ENCODE assay signal across 12 cellular contexts in genomic region chr1:211378844-211379243, GRCh38. TPM values are rescaled to one million over a fixed set of nuclear protein-coding genes. Genes with fewer than 3 reads are reported as not detected.
DNase-seq lines count a peak whose midpoint lies in the region; ATAC-seq, FAIRE-seq and TF ChIP-seq lines count a peak whose summit lies in the region.
"Had no signal": no experiment of that assay in that cellular context is flagged by ENCODE, and none has a peak within 500 bp of the region (broad histone marks: within the 10 kb centered on the region; RNA-seq: fewer than 3 reads in every experiment).

No MANE protein-coding gene starts in this region.

- no peaks in the 10 kb centered on the region for H3K79me2 ChIP-seq in keratinocyte (ENCODE audit: control insufficient read depth, insufficient read depth, low read length)

- dilution Hi-C loops in keratinocyte (cut with MboI; ENCODE audit: extremely low pct_ligation_motif_present, low sequenced_read_pairs) = no loop called here

- no peak overlapping the region for H3K4me3 Mint-ChIP-seq in activated CD8-positive, alpha-beta T cell treated with anti-CD3 and anti-CD28 coated beads, Interleukin-2, amount 10 ng/mL, durations not matched to agents 7 days and 5 days

- no peak overlapping the region for H2AFZ ChIP-seq in keratinocyte (ENCODE audit: control insufficient read depth, low read length)

- H3K4me3 ChIP-seq in keratinocyte (ENCODE audit: control insufficient read depth in 2 of 3, extremely low read depth in 1 of 3, insufficient read depth in 2 of 3, low read depth in 1 of 3, low read length in 3 of 3) = no peak overlapping the region
- H3K4me3 ChIP-seq: prostate gland, SK-N-MC had no signal

- no peak overlapping the region for H3K9ac ChIP-seq in keratinocyte (ENCODE audit: control insufficient read depth, extremely low read depth, insufficient read depth, low read length)

- H3K9me3 ChIP-seq in keratinocyte (ENCODE audit: control insufficient read depth, low read depth, low read length) = no peaks in the 10 kb centered on the region
- H3K9me3 ChIP-seq: prostate gland had no signal

- H3K27me3 ChIP-seq in keratinocyte (ENCODE audit: control insufficient read depth, extremely low read depth, insufficient read depth, low read length) = no peaks in the 10 kb centered on the region

- DNase-seq in stimulated activated CD4-positive, alpha-beta T cell treated with anti-CD3 and anti-CD28 coated beads, Interleukin-15, amount 100 ng/mL, for 24 hours = peak; percentile 21
- DNase-seq in stimulated activated CD4-positive, alpha-beta T cell treated with anti-CD3 and anti-CD28 coated beads, Interleukin-12 subunit alpha, Interleukin-12 subunit beta, amount 100 ng/mL, for 4 hours = no peak
- no peak for DNase-seq in activated CD8-positive, alpha-beta T cell treated with anti-CD3 and anti-CD28 coated beads, Interleukin-2, amount 10 ng/mL, durations not matched to agents 7 days and 5 days
- DNase-seq in keratinocyte (ENCODE audit: low read depth, low spot score) = no peak
- no peak for DNase-seq in NK-92 treated with Interleukin-12 subunit alpha and Interleukin-12 subunit beta, amount 100 ng/mL, for 24 hours (lab: John Stamatoyannopoulos, UW)
- DNase-seq: glutamatergic neuron, NCI-H1417 treated with DMSO at 0.1 percent for 48 hours had no signal

- no peaks in the 10 kb centered on the region for H4K20me1 ChIP-seq in keratinocyte (ENCODE audit: control insufficient read depth, extremely low read depth, insufficient read depth, low read length)

- CTCF ChIA-PET in activated CD8-positive, alpha-beta T cell treated with anti-CD3 and anti-CD28 coated beads, Interleukin-2, amount 10 ng/mL, durations not matched to agents 7 days and 5 days (lab: Charles Lee) = interaction anchor here (1.2 kb wide), 1 partner anchor 50 kb away, joined by 3 read pairs; no protein-coding TSS in a partner anchor

- no peak overlapping the region for H3K4me2 ChIP-seq in keratinocyte (ENCODE audit: control insufficient read depth, extremely low read depth, insufficient read depth, low read depth, low read length)

- FAIRE-seq in keratinocyte (lab: Jason Lieb, UNC) = peak; percentile 63

- peaks cover 16% of the 10 kb centered on the region for H3K4me1 ChIP-seq in keratinocyte (ENCODE audit: control insufficient read depth, extremely low read depth, insufficient read depth, low read length)
- H3K4me1 ChIP-seq: prostate gland had no signal

- H3K9me1 ChIP-seq in keratinocyte (ENCODE audit: control insufficient read depth, extremely low read depth, insufficient read depth, low read length) = no peaks in the 10 kb centered on the region

- ATAC-seq in activated CD8-positive, alpha-beta T cell treated with anti-CD3 and anti-CD28 coated beads, Interleukin-2, amount 10 ng/mL, durations not matched to agents 7 days and 5 days = no peak
- ATAC-seq in HG03469 (IDR thresholded peaks at IDR 0.05; ENCODE audit: unreplicated experiment) = no peak
- ATAC-seq in HG03045 (IDR thresholded peaks at IDR 0.05; ENCODE audit: unreplicated experiment) = no peak
- ATAC-seq in HG03139 (IDR thresholded peaks at IDR 0.05; ENCODE audit: unreplicated experiment) = no peak

- peak overlapping the region; percentile 3 for H3K27ac Mint-ChIP-seq in activated CD8-positive, alpha-beta T cell treated with anti-CD3 and anti-CD28 coated beads, Interleukin-2, amount 10 ng/mL, durations not matched to agents 7 days and 5 days

- H3K36me3 Mint-ChIP-seq in activated CD8-positive, alpha-beta T cell treated with anti-CD3 and anti-CD28 coated beads, Interleukin-2, amount 10 ng/mL, durations not matched to agents 7 days and 5 days (ENCODE audit: low read depth) = peaks cover 46% of the 10 kb centered on the region

- no peaks in the 10 kb centered on the region for H3K9me3 Mint-ChIP-seq in activated CD8-positive, alpha-beta T cell treated with anti-CD3 and anti-CD28 coated beads, Interleukin-2, amount 10 ng/mL, durations not matched to agents 7 days and 5 days (ENCODE audit: insufficient read depth)

- H3K27ac ChIP-seq in keratinocyte (ENCODE audit: control insufficient read depth, insufficient read depth, low read length) = no peak overlapping the region
- H3K27ac ChIP-seq: prostate gland, SK-N-MC had no signal

- H3K36me3 ChIP-seq in keratinocyte (ENCODE audit: control insufficient read depth in 2 of 2, extremely low read depth in 1 of 2, insufficient read depth in 2 of 2, low read length in 2 of 2) = no peaks in the 10 kb centered on the region
- H3K36me3 ChIP-seq: prostate gland had no signal

- no peaks in the 10 kb centered on the region for H3K27me3 Mint-ChIP-seq in activated CD8-positive, alpha-beta T cell treated with anti-CD3 and anti-CD28 coated beads, Interleukin-2, amount 10 ng/mL, durations not matched to agents 7 days and 5 days (ENCODE audit: low read depth)

- H3K4me1 Mint-ChIP-seq in activated CD8-positive, alpha-beta T cell treated with anti-CD3 and anti-CD28 coated beads, Interleukin-2, amount 10 ng/mL, durations not matched to agents 7 days and 5 days (ENCODE audit: low read depth) = peaks cover 29% of the 10 kb centered on the region

- TF ChIP-seq CTCF in keratinocyte (optimal IDR thresholded peaks at IDR 0.05 in 1 of 3, IDR thresholded peaks at IDR 0.05 in 1 of 3, conservative IDR thresholded peaks at IDR 0.05 in 1 of 3; ENCODE audit: extremely low read depth in 1 of 3, insufficient read depth in 2 of 3, low read length in 3 of 3) = no peak

- POLR2A ChIA-PET in activated CD8-positive, alpha-beta T cell treated with anti-CD3 and anti-CD28 coated beads, Interleukin-2, amount 10 ng/mL, durations not matched to agents 7 days and 5 days (lab: Charles Lee) = no interaction called here

RNA-seq across cellular contexts. Expression of gene TRAF5, which starts 52.2 kb away (rescaled TPM):
- total RNA-seq in activated CD8-positive, alpha-beta T cell treated with anti-CD3 and anti-CD28 coated beads, Interleukin-2, amount 10 ng/mL, durations not matched to agents 7 days and 5 days = 10 to 100 TPM; 61.1 to 64.4 TPM
- 1.6 to 2.1 TPM (median 1.8 TPM) in 3 replicates for polyA plus RNA-seq in keratinocyte
- polyA plus RNA-seq in keratinocyte (2011; ENCODE audit: low read depth) = 0.19 TPM
- 0.52 and 0.69 TPM in 2 replicates for polyA plus RNA-seq in keratinocyte (2011; cell fraction: cytosol; rRNA removed)
- polyA plus RNA-seq in keratinocyte (2011; cell fraction: nucleus; rRNA removed) = 4.7 and 5.7 TPM in 2 replicates
- 0.20 and 0.93 TPM in 2 replicates for polyA plus RNA-seq in keratinocyte (2012; ENCODE audit: low replicate concordance)
- 0.30 to 1.5 TPM (median 0.99 TPM) in 3 replicates for polyA minus RNA-seq in keratinocyte
- polyA minus RNA-seq in keratinocyte (2011; cell fraction: cytosol; rRNA and poly(A)+ RNA removed) = not detected
- 0.95 and 3.0 TPM in 2 replicates for polyA minus RNA-seq in keratinocyte (2011; cell fraction: nucleus; rRNA and poly(A)+ RNA removed)
